Comparison of ENCODE assay signal across 9 cellular contexts in the genomic region with DNA sequence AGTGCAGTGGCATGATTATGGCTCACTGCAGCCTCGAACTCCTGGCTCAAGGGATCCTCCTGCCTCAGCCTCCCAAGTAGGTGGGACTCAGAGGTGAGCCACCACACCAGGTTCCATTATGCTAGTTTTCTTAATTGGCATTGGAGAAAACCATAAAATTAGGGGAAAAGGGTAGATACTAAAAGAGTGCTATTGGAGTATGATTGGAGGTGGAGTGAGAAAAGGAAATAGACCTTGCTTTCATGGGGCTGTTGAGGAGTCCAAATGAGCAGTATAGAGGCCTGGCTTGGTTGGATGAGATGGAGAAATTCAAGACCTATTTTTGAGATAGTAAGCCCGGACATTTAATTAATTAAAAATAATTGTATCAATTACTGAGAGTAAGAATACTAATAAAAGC. TPM values are rescaled to one million over a fixed set of nuclear protein-coding genes. Genes with fewer than 3 reads are reported as not detected.
DNase-seq lines count a peak whose midpoint lies in the region; ATAC-seq and TF ChIP-seq lines count a peak whose summit lies in the region.
"Had no signal": no experiment of that assay in that cellular context is flagged by ENCODE, and none has a peak within 500 bp of the region (broad histone marks: within the 10 kb centered on the region; RNA-seq: fewer than 3 reads in every experiment).

No MANE protein-coding gene starts in this region.

- H3K4me1 Mint-ChIP-seq in activated CD8-positive, alpha-beta memory T cell treated with anti-CD3 and anti-CD28 coated beads, Interleukin-2, amount 10 ng/mL, durations not matched to agents 7 days and 5 days: peaks cover 7% of the 10 kb centered on the region
- peaks cover 4% of the 10 kb centered on the region for H3K4me1 Mint-ChIP-seq in activated T-helper 2 cell treated with anti-CD3 and anti-CD28 coated beads, Interferon-gamma antibody, Interleukin-2, Interleukin-4, amounts not matched to agents 10 μg/mL and 5 μg/mL and 100 μg/mL, durations not matched to agents 14 hours and 24 hours and 36 hours (ENCODE audit: low read depth)

- H3K27me3 Mint-ChIP-seq in activated CD8-positive, alpha-beta memory T cell treated with anti-CD3 and anti-CD28 coated beads, Interleukin-2, amount 10 ng/mL, durations not matched to agents 7 days and 5 days: peaks cover 2% of the 10 kb centered on the region
- H3K27me3 Mint-ChIP-seq in activated T-helper 2 cell treated with anti-CD3 and anti-CD28 coated beads, Interferon-gamma antibody, Interleukin-2, Interleukin-4, amounts not matched to agents 10 μg/mL and 5 μg/mL and 100 μg/mL, durations not matched to agents 14 hours and 24 hours and 36 hours (ENCODE audit: low read depth): peaks cover 3% of the 10 kb centered on the region

- peaks cover 5% of the 10 kb centered on the region for H3K36me3 Mint-ChIP-seq in activated CD8-positive, alpha-beta memory T cell treated with anti-CD3 and anti-CD28 coated beads, Interleukin-2, amount 10 ng/mL, durations not matched to agents 7 days and 5 days
- peaks cover 3% of the 10 kb centered on the region for H3K36me3 Mint-ChIP-seq in activated T-helper 2 cell treated with anti-CD3 and anti-CD28 coated beads, Interferon-gamma antibody, Interleukin-2, Interleukin-4, amounts not matched to agents 10 μg/mL and 5 μg/mL and 100 μg/mL, durations not matched to agents 14 hours and 24 hours and 36 hours (ENCODE audit: low read depth)

- no peak for ATAC-seq in activated CD8-positive, alpha-beta memory T cell treated with anti-CD3 and anti-CD28 coated beads, Interleukin-2, amount 10 ng/mL, durations not matched to agents 7 days and 5 days
- ATAC-seq in HG03354 (IDR thresholded peaks at IDR 0.05; ENCODE audit: poor library complexity, severe bottlenecking, unreplicated experiment): no peak

- no peak for TF ChIP-seq POLR2A in suprapubic skin (IDR thresholded peaks at IDR 0.05)

- no peak for DNase-seq in activated CD8-positive, alpha-beta memory T cell treated with anti-CD3 and anti-CD28 coated beads, Interleukin-2, amount 10 ng/mL, durations not matched to agents 7 days and 5 days
- DNase-seq in activated CD8-positive, alpha-beta memory T cell treated with anti-CD3 and anti-CD28 coated beads for 24 hours: no peak
- DNase-seq in activated T-helper 2 cell treated with anti-CD3 and anti-CD28 coated beads, Interferon-gamma antibody, Interleukin-2, Interleukin-4, amounts not matched to agents 10 μg/mL and 5 μg/mL and 100 μg/mL, durations not matched to agents 14 hours and 24 hours and 36 hours (ENCODE audit: low spot score): no peak
- DNase-seq in islet precursor cell: peak; percentile 28
- DNase-seq in suprapubic skin (ENCODE audit: low spot score in 2 of 2): no peak
- no peak for DNase-seq in stimulated activated naive CD4-positive, alpha-beta T cell treated with Interleukin-2 at 50 U/mL for 16 hours (lab: John Stamatoyannopoulos, UW)
- DNase-seq in SW480 (ENCODE audit: low spot score): no peak

- WGBS in suprapubic skin: 67% methylated on average over 2 of the region's 2 CpGs

- H3K4me3 ChIP-seq in suprapubic skin: peak overlapping the region; percentile 89

- no peak for TF ChIP-seq EP300 in suprapubic skin (IDR thresholded peaks at IDR 0.05)

- no peaks in the 10 kb centered on the region for H3K36me3 ChIP-seq in suprapubic skin

- H3K27ac ChIP-seq in suprapubic skin: no peak overlapping the region
- H3K27ac ChIP-seq: C4-2B had no signal

- no peaks in the 10 kb centered on the region for H3K27me3 ChIP-seq in suprapubic skin

- CTCF ChIA-PET in activated CD8-positive, alpha-beta memory T cell treated with anti-CD3 and anti-CD28 coated beads, Interleukin-2, amount 10 ng/mL, durations not matched to agents 7 days and 5 days (lab: Charles Lee): interaction anchor here (1.2 to 2.2 kb wide), 2 partner anchors 30 to 42 kb away, joined by 4 to 12 read pairs; no protein-coding TSS in a partner anchor

- H3K9me3 Mint-ChIP-seq in activated CD8-positive, alpha-beta memory T cell treated with anti-CD3 and anti-CD28 coated beads, Interleukin-2, amount 10 ng/mL, durations not matched to agents 7 days and 5 days (ENCODE audit: low read depth): no peaks in the 10 kb centered on the region
- no peaks in the 10 kb centered on the region for H3K9me3 Mint-ChIP-seq in activated T-helper 2 cell treated with anti-CD3 and anti-CD28 coated beads, Interferon-gamma antibody, Interleukin-2, Interleukin-4, amounts not matched to agents 10 μg/mL and 5 μg/mL and 100 μg/mL, durations not matched to agents 14 hours and 24 hours and 36 hours

- no peak overlapping the region for H3K27ac Mint-ChIP-seq in activated CD8-positive, alpha-beta memory T cell treated with anti-CD3 and anti-CD28 coated beads, Interleukin-2, amount 10 ng/mL, durations not matched to agents 7 days and 5 days
- no peak overlapping the region for H3K27ac Mint-ChIP-seq in activated T-helper 2 cell treated with anti-CD3 and anti-CD28 coated beads, Interferon-gamma antibody, Interleukin-2, Interleukin-4, amounts not matched to agents 10 μg/mL and 5 μg/mL and 100 μg/mL, durations not matched to agents 14 hours and 24 hours and 36 hours

- TF ChIP-seq CTCF in suprapubic skin (IDR thresholded peaks at IDR 0.05): no peak

- intact Hi-C loops in activated T-helper 2 cell treated with anti-CD3 and anti-CD28 coated beads, Interferon-gamma antibody, Interleukin-2, Interleukin-4, amounts not matched to agents 10 μg/mL and 5 μg/mL and 100 μg/mL, durations not matched to agents 14 hours and 24 hours and 36 hours (cut with micrococcal nuclease): loop anchor here (2.0 to 10.0 kb wide), 2 partner anchors 32 to 70 kb away; a partner anchor contains a TSS

- H3K9me3 ChIP-seq in suprapubic skin: no peaks in the 10 kb centered on the region

- peaks cover 13% of the 10 kb centered on the region for H3K4me1 ChIP-seq in suprapubic skin

- peak overlapping the region; percentile 46 for H3K4me3 Mint-ChIP-seq in activated CD8-positive, alpha-beta memory T cell treated with anti-CD3 and anti-CD28 coated beads, Interleukin-2, amount 10 ng/mL, durations not matched to agents 7 days and 5 days
- H3K4me3 Mint-ChIP-seq in activated T-helper 2 cell treated with anti-CD3 and anti-CD28 coated beads, Interferon-gamma antibody, Interleukin-2, Interleukin-4, amounts not matched to agents 10 μg/mL and 5 μg/mL and 100 μg/mL, durations not matched to agents 14 hours and 24 hours and 36 hours (ENCODE audit: low read depth): peak overlapping the region; percentile 20

RNA-seq across cellular contexts. Expression of a gene that starts 0.9 kb away (rescaled TPM):
- total RNA-seq in activated CD8-positive, alpha-beta memory T cell treated with anti-CD3 and anti-CD28 coated beads, Interleukin-2, amount 10 ng/mL, durations not matched to agents 7 days and 5 days: 10 to 100 TPM; 12.5 to 14.5 TPM
- 12.3 and 15.8 TPM in 2 replicates for total RNA-seq in activated T-helper 2 cell treated with anti-CD3 and anti-CD28 coated beads, Interferon-gamma antibody, Interleukin-2, Interleukin-4, amounts not matched to agents 10 μg/mL and 5 μg/mL and 100 μg/mL, durations not matched to agents 14 hours and 24 hours and 36 hours
- 10 to 100 TPM in 1 of 4 donors, 1 to 10 TPM in 3; 6.2 to 10.4 (median 9.5) TPM for total RNA-seq in suprapubic skin

RNA-seq across cellular contexts. Expression of a gene that starts 32.3 kb away (rescaled TPM):
- 1 to 10 TPM; 5.1 to 5.5 TPM for total RNA-seq in activated CD8-positive, alpha-beta memory T cell treated with anti-CD3 and anti-CD28 coated beads, Interleukin-2, amount 10 ng/mL, durations not matched to agents 7 days and 5 days
- 8.6 TPM in 2 replicates for total RNA-seq in activated T-helper 2 cell treated with anti-CD3 and anti-CD28 coated beads, Interferon-gamma antibody, Interleukin-2, Interleukin-4, amounts not matched to agents 10 μg/mL and 5 μg/mL and 100 μg/mL, durations not matched to agents 14 hours and 24 hours and 36 hours
- 10 to 100 TPM in 1 of 4 donors, 1 to 10 TPM in 3; 5.2 to 10.3 (median 6.4) TPM for total RNA-seq in suprapubic skin

RNA-seq across cellular contexts. Expression of a gene that starts 43.4 kb away (rescaled TPM):
- 10 to 100 TPM; 33.3 to 43.5 TPM for total RNA-seq in activated CD8-positive, alpha-beta memory T cell treated with anti-CD3 and anti-CD28 coated beads, Interleukin-2, amount 10 ng/mL, durations not matched to agents 7 days and 5 days
- total RNA-seq in activated T-helper 2 cell treated with anti-CD3 and anti-CD28 coated beads, Interferon-gamma antibody, Interleukin-2, Interleukin-4, amounts not matched to agents 10 μg/mL and 5 μg/mL and 100 μg/mL, durations not matched to agents 14 hours and 24 hours and 36 hours: 37.4 and 43.3 TPM in 2 replicates
- total RNA-seq in suprapubic skin: 10 to 100 TPM; 17.6 to 52.9 (median 29.0) TPM
